ENCODE assay signal across 2 cellular contexts in genomic region chr19:37954421-37954874, GRCh38.
TF ChIP-seq lines count a peak whose summit lies in the region.

No MANE protein-coding gene starts in this region.

TF ChIP-seq in GM23338, 12 proteins besides CTCF, POLR2A, EP300 and RAD21:
- TF ChIP-seq ETS1 (IDR thresholded peaks at IDR 0.05) = no peak
- TF ChIP-seq EZH2 (IDR thresholded peaks at IDR 0.05; ENCODE audit: low read depth, unreplicated experiment) = no peak
- TF ChIP-seq POLR2AphosphoS5 (IDR thresholded peaks at IDR 0.05; ENCODE audit: low read depth) = no peak
- TF ChIP-seq STAT1 (IDR thresholded peaks at IDR 0.05; ENCODE audit: unreplicated experiment) = no peak
- no peak for TF ChIP-seq ZNF331 (CRISPR knock-in tag; IDR thresholded peaks at IDR 0.05; ENCODE audit: low read depth)
- TF ChIP-seq EZH2phosphoT487 (IDR thresholded peaks at IDR 0.05; ENCODE audit: unreplicated experiment) = no peak
- TF ChIP-seq NANOG (IDR thresholded peaks at IDR 0.05; ENCODE audit: borderline replicate concordance) = no peak

TF ChIP-seq in H1, 55 proteins besides CTCF, POLR2A, EP300 and RAD21:
- TF ChIP-seq CEBPB (IDR thresholded peaks at IDR 0.05; ENCODE audit: low read depth, low read length) = no peak
- no peak for TF ChIP-seq MAFK (IDR thresholded peaks at IDR 0.05; ENCODE audit: low read depth, low read length)
- TF ChIP-seq RXRA (IDR thresholded peaks at IDR 0.05; ENCODE audit: insufficient read depth, low read depth, low read length) = no peak
- TF ChIP-seq SP1 (IDR thresholded peaks at IDR 0.05; ENCODE audit: low read depth, low read length) = no peak
- no peak for TF ChIP-seq TAF7 (optimal IDR thresholded peaks at IDR 0.05; ENCODE audit: borderline replicate concordance, low read depth, low read length)
- no peak for TF ChIP-seq KDM1A (IDR thresholded peaks at IDR 0.05; ENCODE audit: borderline replicate concordance, low read length)
- TF ChIP-seq CBX8 (IDR thresholded peaks at IDR 0.05; ENCODE audit: borderline replicate concordance, low read depth, low read length) = no peak
- no peak for TF ChIP-seq NANOG (IDR thresholded peaks at IDR 0.05; ENCODE audit: insufficient read depth, low read depth, low read length, poor library complexity, severe bottlenecking)
- TF ChIP-seq GABPA (IDR thresholded peaks at IDR 0.05; ENCODE audit: borderline replicate concordance, insufficient read depth, low read length) = no peak
- TF ChIP-seq USF2 (IDR thresholded peaks at IDR 0.05; ENCODE audit: low read length) = no peak
- TF ChIP-seq KDM5A (IDR thresholded peaks at IDR 0.05; ENCODE audit: low read length) = no peak
- no peak for TF ChIP-seq GTF2F1 (IDR thresholded peaks at IDR 0.05; ENCODE audit: borderline replicate concordance, low read depth, low read length)
- no peak for TF ChIP-seq PHF8 (conservative IDR thresholded peaks at IDR 0.05; ENCODE audit: low read depth, low read length)
- TF ChIP-seq CHD1 (IDR thresholded peaks at IDR 0.05; ENCODE audit: low read depth, low read length) = no peak
- no peak for TF ChIP-seq POLR2AphosphoS5 (IDR thresholded peaks at IDR 0.05; ENCODE audit: low read depth, low read length)
- TF ChIP-seq ASH2L (IDR thresholded peaks at IDR 0.05; ENCODE audit: low read length) = no peak
